ENCODE assay signal across 18 cellular contexts in genomic region chr2:216520156-216520555, GRCh38.
"Had no signal": no experiment of that assay in that cellular context is flagged by ENCODE, and none has a peak within 500 bp of the region (broad histone marks: within the 10 kb centered on the region; RNA-seq: fewer than 3 reads in every experiment).

No MANE protein-coding gene starts in this region.

- H3K9me3 Mint-ChIP-seq: activated B cell treated with CpG ODN at 0.5 μM for 24 hours; activated CD4-positive, alpha-beta T cell treated with anti-CD3 and anti-CD28 coated beads, Interleukin-2, amount 10 ng/mL, durations not matched to agents 24 days and 14 days; activated naive CD4-positive, alpha-beta T cell treated with anti-CD3 and anti-CD28 coated beads, Interleukin-2, amount 10 ng/mL, durations not matched to agents 7 days and 5 days; activated T-helper 2 cell treated with anti-CD3 and anti-CD28 coated beads, Interferon-gamma antibody, Interleukin-2, Interleukin-4, amounts not matched to agents 10 μg/mL and 5 μg/mL and 100 μg/mL, durations not matched to agents 14 hours and 24 hours and 36 hours; stimulated activated effector memory CD8-positive, alpha-beta T cell treated with anti-CD3 and anti-CD28 coated beads, Interleukin-12 subunit alpha, Interleukin-12 subunit beta, amount 100 ng/mL, for 72 hours; T-helper 1 cell treated with Interleukin-12 subunit alpha and Interleukin-12 subunit beta and Interleukin-4 antibody, amounts not matched to agents 30 μg/mL and 1 μg/mL, for 36 hours had no signal

- ATAC-seq: stimulated activated effector memory CD8-positive, alpha-beta T cell treated with anti-CD3 and anti-CD28 coated beads, Interleukin-12 subunit alpha, Interleukin-12 subunit beta, amount 100 ng/mL, for 72 hours had no signal

- H3K4me3 Mint-ChIP-seq: activated B cell treated with CpG ODN at 0.5 μM for 24 hours; activated CD4-positive, alpha-beta T cell treated with anti-CD3 and anti-CD28 coated beads, Interleukin-2, amount 10 ng/mL, durations not matched to agents 24 days and 14 days; activated naive CD4-positive, alpha-beta T cell treated with anti-CD3 and anti-CD28 coated beads, Interleukin-2, amount 10 ng/mL, durations not matched to agents 7 days and 5 days; neural progenitor cell; stimulated activated effector memory CD8-positive, alpha-beta T cell treated with anti-CD3 and anti-CD28 coated beads, Interleukin-12 subunit alpha, Interleukin-12 subunit beta, amount 100 ng/mL, for 72 hours; T-helper 1 cell treated with Interleukin-12 subunit alpha and Interleukin-12 subunit beta and Interleukin-4 antibody, amounts not matched to agents 30 μg/mL and 1 μg/mL, for 36 hours had no signal

- H3K9ac ChIP-seq: neural progenitor cell had no signal

- H3K36me3 ChIP-seq: adrenal gland, esophagus squamous epithelium, heart left ventricle, neural progenitor cell had no signal

- H3K27ac ChIP-seq: adrenal gland, esophagus squamous epithelium, neural progenitor cell, SK-N-MC, tibial nerve had no signal

- H3K4me1 ChIP-seq: adrenal gland had no signal

- FAIRE-seq: colon, frontal cortex, islet of Langerhans had no signal

- H3K4me3 ChIP-seq: adrenal gland, esophagus squamous epithelium, heart left ventricle, neural progenitor cell, SK-N-MC, smooth muscle cell, tibial nerve had no signal

- H3K4me1 Mint-ChIP-seq: activated B cell treated with CpG ODN at 0.5 μM for 24 hours; activated naive CD4-positive, alpha-beta T cell treated with anti-CD3 and anti-CD28 coated beads, Interleukin-2, amount 10 ng/mL, durations not matched to agents 7 days and 5 days; stimulated activated effector memory CD8-positive, alpha-beta T cell treated with anti-CD3 and anti-CD28 coated beads, Interleukin-12 subunit alpha, Interleukin-12 subunit beta, amount 100 ng/mL, for 72 hours had no signal

- H3K27ac Mint-ChIP-seq: activated B cell treated with CpG ODN at 0.5 μM for 24 hours; activated CD4-positive, alpha-beta T cell treated with anti-CD3 and anti-CD28 coated beads, Interleukin-2, amount 10 ng/mL, durations not matched to agents 24 days and 14 days; activated naive CD4-positive, alpha-beta T cell treated with anti-CD3 and anti-CD28 coated beads, Interleukin-2, amount 10 ng/mL, durations not matched to agents 7 days and 5 days; activated T-helper 2 cell treated with anti-CD3 and anti-CD28 coated beads, Interferon-gamma antibody, Interleukin-2, Interleukin-4, amounts not matched to agents 10 μg/mL and 5 μg/mL and 100 μg/mL, durations not matched to agents 14 hours and 24 hours and 36 hours; neural progenitor cell; stimulated activated effector memory CD8-positive, alpha-beta T cell treated with anti-CD3 and anti-CD28 coated beads, Interleukin-12 subunit alpha, Interleukin-12 subunit beta, amount 100 ng/mL, for 72 hours; T-helper 1 cell treated with Interleukin-12 subunit alpha and Interleukin-12 subunit beta and Interleukin-4 antibody, amounts not matched to agents 30 μg/mL and 1 μg/mL, for 36 hours had no signal

- DNase-seq: activated B cell treated with CpG ODN at 0.5 μM for 24 hours; activated CD4-positive, alpha-beta T cell treated with anti-CD3 and anti-CD28 coated beads, Interleukin-2, amount 10 ng/mL, durations not matched to agents 24 days and 14 days; activated naive CD4-positive, alpha-beta T cell treated with anti-CD3 and anti-CD28 coated beads, Interleukin-2, amount 10 ng/mL, durations not matched to agents 7 days and 5 days; activated T-cell treated with anti-CD3 and anti-CD28 coated beads for 4 hours; esophagus squamous epithelium; heart left ventricle; posterior cingulate gyrus had no signal

- H3K36me3 Mint-ChIP-seq: activated naive CD4-positive, alpha-beta T cell treated with anti-CD3 and anti-CD28 coated beads, Interleukin-2, amount 10 ng/mL, durations not matched to agents 7 days and 5 days; stimulated activated effector memory CD8-positive, alpha-beta T cell treated with anti-CD3 and anti-CD28 coated beads, Interleukin-12 subunit alpha, Interleukin-12 subunit beta, amount 100 ng/mL, for 72 hours had no signal

- H3K27me3 ChIP-seq: adrenal gland, esophagus squamous epithelium, heart left ventricle, neural progenitor cell, tibial nerve had no signal

- H3K9me3 ChIP-seq: adrenal gland, esophagus squamous epithelium, tibial nerve had no signal

- H3K27me3 Mint-ChIP-seq: activated B cell treated with CpG ODN at 0.5 μM for 24 hours; activated CD4-positive, alpha-beta T cell treated with anti-CD3 and anti-CD28 coated beads, Interleukin-2, amount 10 ng/mL, durations not matched to agents 24 days and 14 days; activated naive CD4-positive, alpha-beta T cell treated with anti-CD3 and anti-CD28 coated beads, Interleukin-2, amount 10 ng/mL, durations not matched to agents 7 days and 5 days had no signal

- H3K4me2 ChIP-seq: neural progenitor cell, smooth muscle cell had no signal

- H2AFZ ChIP-seq: neural progenitor cell had no signal
